Comparison of ENCODE assay signal across 28 cellular contexts in the genomic region with DNA sequence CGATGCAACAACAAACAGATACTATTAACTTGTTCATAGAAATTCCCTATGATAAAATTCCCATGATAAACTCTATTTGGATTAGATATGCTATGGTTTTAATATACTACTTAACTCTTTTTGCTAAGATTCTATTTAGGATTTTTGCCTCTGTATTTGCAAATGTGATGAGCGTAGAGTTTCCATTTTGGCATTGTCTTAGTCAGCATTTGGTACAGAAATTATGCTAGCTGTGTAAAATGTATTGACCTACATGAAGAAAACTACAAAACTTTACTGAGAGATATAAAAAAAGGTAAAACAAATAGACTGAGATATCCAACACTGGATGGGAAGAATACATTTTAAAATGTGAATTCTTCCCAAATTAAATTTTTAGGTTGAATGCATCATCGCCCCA.
"Had no signal": no experiment of that assay in that cellular context is flagged by ENCODE, and none has a peak within 500 bp of the region (broad histone marks: within the 10 kb centered on the region; RNA-seq: fewer than 3 reads in every experiment).

No MANE protein-coding gene starts in this region.

- H3K27ac ChIP-seq: colonic mucosa, coronary artery, dorsolateral prefrontal cortex, epithelial cell of prostate, esophagus muscularis mucosa, esophagus squamous epithelium, foreskin keratinocyte, gastrocnemius medialis, gastroesophageal sphincter, heart left ventricle, heart right ventricle had no signal

- H3K4me3 ChIP-seq: colonic mucosa, coronary artery, dorsolateral prefrontal cortex, esophagus muscularis mucosa, esophagus squamous epithelium, gastrocnemius medialis, gastroesophageal sphincter, heart left ventricle, heart right ventricle had no signal

- H3K4me1 ChIP-seq: colonic mucosa, esophagus muscularis mucosa, esophagus squamous epithelium, foreskin keratinocyte, gastrocnemius medialis, gastroesophageal sphincter, heart left ventricle, heart right ventricle had no signal

- ATAC-seq: effector memory CD8-positive, alpha-beta T cell; esophagus mucosa; foreskin keratinocyte; gastrocnemius medialis; gastroesophageal sphincter; heart left ventricle; heart right ventricle had no signal

- H3K27me3 ChIP-seq: colonic mucosa, esophagus muscularis mucosa, foreskin keratinocyte, gastrocnemius medialis had no signal

- H3K9me3 ChIP-seq: colonic mucosa, gastrocnemius medialis had no signal

- FAIRE-seq: colon, endometrium, endothelial cell of umbilical vein, frontal cortex had no signal

- DNase-seq: colonic mucosa; cortex of kidney; dermis blood vessel endothelial cell; dorsolateral prefrontal cortex; effector CD4-positive, alpha-beta T cell; effector CD8-positive, alpha-beta T cell; effector memory CD4-positive, alpha-beta T cell; effector memory CD8-positive, alpha-beta T cell; endodermal cell; erythroblast; esophagus squamous epithelium; foreskin fibroblast; foreskin keratinocyte; foreskin melanocyte; gastrocnemius medialis; glutamatergic neuron; head of caudate nucleus; heart left ventricle; heart right ventricle had no signal

- H3K36me3 ChIP-seq: colonic mucosa, esophagus muscularis mucosa, esophagus squamous epithelium, gastrocnemius medialis, gastroesophageal sphincter, heart left ventricle, heart right ventricle had no signal
